In the genomic region with DNA sequence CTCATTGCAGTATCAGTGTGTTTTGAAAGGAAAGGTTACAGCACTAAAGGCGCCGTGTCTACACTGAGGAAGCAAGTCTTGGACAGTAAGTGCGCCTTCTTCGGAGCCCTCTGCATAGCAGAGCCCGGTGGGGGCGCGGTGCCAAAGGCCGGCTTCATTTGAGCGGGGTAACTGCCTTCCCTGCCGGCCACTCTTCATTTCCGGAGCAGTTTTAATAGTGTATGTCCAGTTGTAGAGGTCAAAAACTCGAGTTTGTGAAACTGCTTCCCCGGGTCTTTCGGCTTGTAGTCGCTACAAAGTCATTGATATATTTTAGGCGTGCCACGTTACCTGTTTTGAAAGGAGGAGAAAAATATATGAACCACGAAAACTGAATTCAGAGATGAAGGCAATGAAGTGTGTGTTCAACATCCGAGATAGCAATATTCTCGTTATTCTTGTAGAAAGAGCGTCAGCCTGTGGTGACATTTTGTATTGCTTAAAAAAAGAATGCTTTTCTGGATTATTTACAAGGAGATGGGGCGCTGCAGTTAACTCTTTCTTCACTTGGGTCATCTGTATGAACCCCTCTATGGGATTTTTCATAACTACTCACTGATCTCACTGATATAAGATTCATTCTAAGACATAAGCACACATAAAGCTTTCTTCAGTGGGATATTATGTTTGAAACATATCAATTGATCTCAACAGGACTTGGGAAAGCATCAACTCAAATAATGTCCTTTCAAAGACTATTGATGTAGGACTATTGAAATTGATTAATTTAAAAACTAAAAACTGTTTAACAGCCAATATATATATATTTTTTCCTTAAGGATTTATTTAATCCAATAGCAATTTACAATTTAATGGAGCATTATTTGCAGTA, we compare ENCODE assay signal across 8 cellular contexts. TPM values are rescaled to one million over a fixed set of nuclear protein-coding genes. Genes with fewer than 3 reads are reported as not detected.
DNase-seq lines count a peak whose midpoint lies in the region; ATAC-seq and TF ChIP-seq lines count a peak whose summit lies in the region.

No MANE protein-coding gene starts in this region.

- no peaks in the 10 kb centered on the region for H3K9me3 ChIP-seq in smooth muscle cell (replicated peaks; ENCODE audit: low read depth)

- no peaks in the 10 kb centered on the region for H3K36me3 ChIP-seq in smooth muscle cell (ENCODE audit: low read depth)

- H3K4me1 ChIP-seq in smooth muscle cell (ENCODE audit: low read depth): peaks cover 38% of the 10 kb centered on the region

- H4K20me1 ChIP-seq in smooth muscle cell (ENCODE audit: low read depth): no peaks in the 10 kb centered on the region

- H3K4me2 ChIP-seq in smooth muscle cell: peak overlapping the region; percentile 92

- TF ChIP-seq CTCF in smooth muscle cell (IDR thresholded peaks at IDR 0.05; ENCODE audit: borderline replicate concordance, insufficient read depth, poor library complexity, severe bottlenecking): peak; percentile 63

- DNase-seq in activated CD4-positive, CD25-positive, alpha-beta regulatory T cell treated with anti-CD3 and anti-CD28 coated beads, Interleukin-2, amount 50 U/mL, for 72 hours: peak; percentile 51
- DNase-seq in NCI-H1436 treated with DMSO at 0.1 percent for 48 hours (lab: John Stamatoyannopoulos, UW): peak; percentile 39
- peak; percentile 17 for DNase-seq in T-helper 9 cell
- DNase-seq in caudate nucleus (lab: John Stamatoyannopoulos, UW): peak in 56 of 61 donors; percentile 3 to 81 (median 56)
- DNase-seq in islet precursor cell: peak; percentile 83
- DNase-seq in smooth muscle cell (lab: John Stamatoyannopoulos, UW; ENCODE audit: unreplicated experiment): peak; percentile 34

- peaks cover 13% of the 10 kb centered on the region for H3F3A ChIP-seq in smooth muscle cell (ENCODE audit: low read depth)

- H3K9ac ChIP-seq in smooth muscle cell (ENCODE audit: low read depth): peak overlapping the region; percentile 82

- H3K27me3 ChIP-seq in smooth muscle cell (ENCODE audit: low read depth): no peaks in the 10 kb centered on the region

- H3K79me2 ChIP-seq in smooth muscle cell (ENCODE audit: low read depth): peaks cover 79% of the 10 kb centered on the region

- no peak for ATAC-seq in activated CD4-positive, CD25-positive, alpha-beta regulatory T cell treated with anti-CD3 and anti-CD28 coated beads, Interleukin-2, amount 50 U/mL, for 24 hours
- ATAC-seq in HG02852 (IDR thresholded peaks at IDR 0.05; ENCODE audit: unreplicated experiment): peak; percentile 5

- 2% methylated on average over 22 of the region's 22 CpGs for WGBS in smooth muscle cell (ENCODE audit: low lambda C conversion rate)

- H3K27ac ChIP-seq in caudate nucleus (ENCODE audit: low read depth, low read length): peak overlapping the region; percentile 96
- H3K27ac ChIP-seq in smooth muscle cell (ENCODE audit: low read depth): peak overlapping the region; percentile 90

- H3K4me3 ChIP-seq in smooth muscle cell: peak overlapping the region; percentile 68

- H2AFZ ChIP-seq in smooth muscle cell (ENCODE audit: low read depth): peak overlapping the region; percentile 52

RNA-seq across cellular contexts. Expression of a gene that starts 3.0 kb away (rescaled TPM):
- 314 and 372 TPM in 2 replicates for total RNA-seq in smooth muscle cell
- polyA plus RNA-seq in smooth muscle cell: 92.7 and 110 TPM in 2 replicates

Comparison
In these comparisons a context has a peak if more than half of its experiments do, and no peak if none do; other contexts are left out.
1. DNase-seq: peak in every context shown above with its lines; median percentile 83 in islet precursor cell; 56 in caudate nucleus; 51 in activated CD4-positive, CD25-positive, alpha-beta regulatory T cell treated with anti-CD3 and anti-CD28 coated beads, Interleukin-2, amount 50 U/mL, for 72 hours; 39 in NCI-H1436 treated with DMSO at 0.1 percent for 48 hours; 34 in smooth muscle cell; 17 in T-helper 9 cell.